10 cellular contexts compared by ENCODE assay signal in the genomic region with DNA sequence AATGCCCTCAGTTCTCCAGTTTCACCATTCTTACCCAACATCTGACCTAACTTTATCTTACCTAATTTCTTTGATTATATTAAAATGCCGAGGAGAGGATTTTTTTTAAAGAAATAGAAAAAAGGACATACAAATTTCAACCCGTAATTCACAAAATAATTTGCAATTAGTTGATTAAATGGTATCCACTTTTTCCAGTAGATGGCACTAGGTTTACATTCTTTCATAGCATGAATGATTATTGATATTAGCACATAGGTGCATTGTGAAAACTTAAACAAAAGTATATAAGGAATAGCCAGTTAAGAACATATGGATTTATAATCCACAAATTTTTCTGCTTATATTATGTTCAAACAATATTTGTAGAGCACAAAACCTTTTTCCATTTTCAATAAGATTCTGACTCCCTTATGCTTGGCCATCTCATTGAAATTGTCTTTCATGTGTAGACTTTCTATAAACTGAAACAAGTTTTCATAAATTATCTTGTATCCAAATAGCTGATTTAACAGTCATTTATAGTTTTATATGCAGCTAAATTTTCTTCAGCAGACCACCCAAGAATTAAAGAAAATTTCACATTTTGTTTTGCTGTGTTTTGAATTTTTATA. TPM values are rescaled to one million over a fixed set of nuclear protein-coding genes. Genes with fewer than 3 reads are reported as not detected.
A peak's percentile ranks its signal among the peaks of the same experiment; 100 is the strongest.
DNase-seq lines count a peak whose midpoint lies in the region; ATAC-seq and TF ChIP-seq lines count a peak whose summit lies in the region.
"Had no signal": no experiment of that assay in that cellular context is flagged by ENCODE, and none has a peak within 500 bp of the region (broad histone marks: within the 10 kb centered on the region; RNA-seq: fewer than 3 reads in every experiment).

No MANE protein-coding gene starts in this region.

- 80% methylated on average over 1 of the region's 2 CpGs; no CpG with 5 or more reads in 1 of the 2 experiments for WGBS in endodermal cell (ENCODE audit: insufficient coverage in 1 of 2, insufficient read length in 1 of 2), 2 experiments
- WGBS in aorta, 2 donors: 44 to 47% methylated on average over 2 of the region's 2 CpGs

- H3K27ac Mint-ChIP-seq in endodermal cell: no peak overlapping the region

- H3K36me3 ChIP-seq in endodermal cell (ENCODE audit: control insufficient read depth, insufficient read depth, low read length): no peaks in the 10 kb centered on the region
- peaks cover 2% of the 10 kb centered on the region for H3K36me3 ChIP-seq in skeletal muscle satellite cell (ENCODE audit: insufficient read depth, low read length)
- H3K36me3 ChIP-seq in aorta (ENCODE audit: control insufficient read depth in 1 of 2, insufficient read depth in 2 of 2, low read length in 1 of 2): no peaks in the 10 kb centered on the region
- H3K36me3 ChIP-seq: BLaER1, HAP-1 had no signal

- no peak for ATAC-seq in aorta (ENCODE audit: low FRiP score)

- H3K9me3 ChIP-seq in endodermal cell (ENCODE audit: control insufficient read depth, low read length) (no peaks in the 10 kb centered on the region), skeletal muscle satellite cell (replicated peaks; ENCODE audit: low read length) (no peaks in the 10 kb centered on the region), aorta (ENCODE audit: control insufficient read depth, low read length) (no peaks in the 10 kb centered on the region)
- H3K9me3 ChIP-seq: BLaER1, HAP-1 had no signal

- H3K9me3 Mint-ChIP-seq in endodermal cell: no peaks in the 10 kb centered on the region

- H3K4me3 ChIP-seq in endodermal cell (ENCODE audit: low read length) (no peak overlapping the region), skeletal muscle satellite cell (ENCODE audit: low read length) (no peak overlapping the region), aorta (ENCODE audit: low read length in 2 of 2) (no peak overlapping the region)
- H3K4me3 ChIP-seq: BLaER1, HAP-1 had no signal

- H3K4me2 ChIP-seq in skeletal muscle satellite cell (ENCODE audit: low read length): no peak overlapping the region
- H3K4me2 ChIP-seq: BLaER1 had no signal

- peak; percentile 20 for DNase-seq in NCI-H2107 treated with DMSO at 0.1 percent for 48 hours (lab: John Stamatoyannopoulos, UW; ENCODE audit: unreplicated experiment)
- no peak for DNase-seq in NCI-H2107 (lab: John Stamatoyannopoulos, UW)
- peak; percentile 15 for DNase-seq in NCI-H748 treated with DMSO at 0.1 percent for 48 hours (lab: John Stamatoyannopoulos, UW)
- no peak for DNase-seq in endodermal cell
- no peak for DNase-seq in aorta
- no peak for DNase-seq in stimulated activated CD4-positive, alpha-beta T cell treated with anti-CD3 and anti-CD28 coated beads, Interleukin-1b, Interleukin-23, amount 100 ng/mL, for 48 hours
- no peak for DNase-seq in cerebellum (ENCODE audit: low spot score)

- H3K27ac ChIP-seq in endodermal cell (ENCODE audit: low read depth, low read length): no peak overlapping the region
- no peak overlapping the region for H3K27ac ChIP-seq in aorta (ENCODE audit: low read depth in 1 of 2, low read length in 2 of 2)
- H3K27ac ChIP-seq: BLaER1 had no signal

- H3K4me1 Mint-ChIP-seq in endodermal cell: no peaks in the 10 kb centered on the region

- H3K4me1 ChIP-seq in endodermal cell (ENCODE audit: control insufficient read depth, insufficient read depth, low read length) (no peaks in the 10 kb centered on the region), skeletal muscle satellite cell (ENCODE audit: control insufficient read depth, insufficient read depth, low read length) (peaks cover 5% of the 10 kb centered on the region), aorta (ENCODE audit: control insufficient read depth in 1 of 2, insufficient read depth in 2 of 2, low read length in 2 of 2) (peaks cover 0 to 2% of the 10 kb centered on the region in 2 donors)
- H3K4me1 ChIP-seq: HAP-1 had no signal

- peak; percentile 63 for TF ChIP-seq CTCF in endodermal cell (conservative IDR thresholded peaks at IDR 0.05)

- H3K4me3 Mint-ChIP-seq in endodermal cell: no peak overlapping the region

- no peaks in the 10 kb centered on the region for H3K36me3 Mint-ChIP-seq in endodermal cell (ENCODE audit: low read depth)

- H3K27me3 ChIP-seq in endodermal cell (ENCODE audit: control insufficient read depth, insufficient read depth, low read length, poor library complexity, severe bottlenecking) (no peaks in the 10 kb centered on the region), skeletal muscle satellite cell (ENCODE audit: control insufficient read depth, insufficient read depth, low read length) (no peaks in the 10 kb centered on the region), aorta (ENCODE audit: control insufficient read depth in 1 of 2, insufficient read depth in 2 of 2, low read length in 1 of 2) (no peaks in the 10 kb centered on the region)
- H3K27me3 ChIP-seq: BLaER1 had no signal

- intact Hi-C loops in aorta (cut with DNase I): no loop called here

- H3K27me3 Mint-ChIP-seq in endodermal cell (ENCODE audit: insufficient read depth): no peaks in the 10 kb centered on the region

- no peak overlapping the region for H3K9ac ChIP-seq in endodermal cell (ENCODE audit: extremely low read depth, low read length, poor library complexity, severe bottlenecking)
- peak overlapping the region; percentile 46 for H3K9ac ChIP-seq in skeletal muscle satellite cell (ENCODE audit: low read depth, low read length)
- H3K9ac ChIP-seq: BLaER1 had no signal

RNA-seq across cellular contexts. Expression of gene MSRB3, which starts 35.3 kb away (rescaled TPM):
- 1 to 10 TPM; 1.2 to 2.1 TPM for total RNA-seq in endodermal cell
- polyA plus RNA-seq in endodermal cell (2013, experiment 1 of 2): 8.0 TPM
- 7.7 TPM for polyA plus RNA-seq in endodermal cell (2013, experiment 2 of 2)
- 18.8 and 21.4 TPM in 2 replicates for total RNA-seq in skeletal muscle satellite cell (2012; rRNA removed)
- 100 to 1,000 TPM; 198 to 298 TPM for total RNA-seq in aorta
- 100 to 1,000 TPM; 119 to 252 TPM for polyA plus RNA-seq in aorta
- total RNA-seq in cerebellum: 7.0 TPM

Comparison
In these comparisons a context has a peak if more than half of its experiments do, and no peak if none do; other contexts are left out.
1. DNase-seq: peak in NCI-H2107 treated with DMSO at 0.1 percent for 48 hours (single experiment) and NCI-H748 treated with DMSO at 0.1 percent for 48 hours (single experiment); none in NCI-H2107 (single experiment), endodermal cell (single experiment), aorta (0 of 2), stimulated activated CD4-positive, alpha-beta T cell treated with anti-CD3 and anti-CD28 coated beads, Interleukin-1b, Interleukin-23, amount 100 ng/mL, for 48 hours (single experiment) and cerebellum (single experiment).
2. RNA of gene MSRB3, which starts 35.3 kb away (total RNA-seq): 198 to 298 TPM in aorta; 7.0 TPM in cerebellum (single experiment) and 1.2 to 2.1 TPM in endodermal cell; every median in the first group is over 10 times any median in the second.